ENCODE assay signal across 8 cellular contexts in genomic region chr3:32947466-32948238, GRCh38. TPM values are rescaled to one million over a fixed set of nuclear protein-coding genes. Genes with fewer than 3 reads are reported as not detected.
A peak's percentile ranks its signal among the peaks of the same experiment; 100 is the strongest.
DNase-seq lines count a peak whose midpoint lies in the region; ATAC-seq, FAIRE-seq and TF ChIP-seq lines count a peak whose summit lies in the region.

No MANE protein-coding gene starts in this region.

- H3K36me3 ChIP-seq in bronchial epithelial cell (ENCODE audit: control insufficient read depth, insufficient read depth, low read length) (no peaks in the 10 kb centered on the region), HepG2 (replicated peaks in 1 of 2; ENCODE audit: control insufficient read depth in 1 of 2, insufficient read depth in 2 of 2, low read length in 2 of 2) (no peaks in the 10 kb centered on the region)

- ATAC-seq in GM18517 (IDR thresholded peaks at IDR 0.05; ENCODE audit: unreplicated experiment) (peak; percentile 90), HG03064 (IDR thresholded peaks at IDR 0.05; ENCODE audit: low read depth, unreplicated experiment) (peak; percentile 79), WTC11 (peak; percentile 97), HepG2 (peak; percentile 92)

- TF ChIP-seq POLR2A in HepG2 (IDR thresholded peaks at IDR 0.05; ENCODE audit: insufficient read depth in 1 of 2, low read depth in 2 of 2, low read length in 2 of 2): no peak

- H3K27me3 Mint-ChIP-seq in WTC11 (ENCODE audit: low read depth): peaks cover 7% of the 10 kb centered on the region; the same call in 1 of the 2 replicates

- intact Hi-C loops in HepG2 (cut with micrococcal nuclease; ENCODE audit: unreplicated experiment): loop anchor here (1.0 to 10.0 kb wide), 4 partner anchors 57 to 425 kb away; no protein-coding TSS in a partner anchor

- H3K9me3 Mint-ChIP-seq in WTC11: no peaks in the 10 kb centered on the region

- no TSS peak for BruUV-seq in HepG2 (replicated peaks; lab: Mats Ljungman, UMichigan)

- H3K4me3 Mint-ChIP-seq in WTC11: no peak overlapping the region

- CTCF ChIA-PET in AG04450 (lab: Charles Lee) (interaction anchor here (0.6 to 8.3 kb wide), 19 partner anchors 10 to 839 kb away, joined by 3 to 181 read pairs (median 5); partner anchors contain the start of gene CRTAP), WTC11 (lab: Charles Lee) (interaction anchor here (0.7 to 4.6 kb wide), 19 partner anchors 10 to 839 kb away, joined by 3 to 36 read pairs (median 4); no protein-coding TSS in a partner anchor), HepG2 (lab: Yijun Ruan, JAX; ENCODE audit: low intra/inter-chr PET ratio, low total read pairs) (interaction anchor here (1.0 to 4.6 kb wide), 4 partner anchors 82 to 185 kb away, joined by 3 to 38 read pairs (median 4); no protein-coding TSS in a partner anchor)

- H3K4me3 ChIP-seq in AG04450 (ENCODE audit: low read depth, low read length): no peak overlapping the region
- H3K4me3 ChIP-seq in bronchial epithelial cell (ENCODE audit: low read depth, low read length): no peak overlapping the region
- no peak overlapping the region for H3K4me3 ChIP-seq in HepG2 (replicated peaks in 1 of 3; ENCODE audit: insufficient read depth in 1 of 3, low read depth in 2 of 3, low read length in 3 of 3)

- H3K79me2 ChIP-seq in HepG2 (ENCODE audit: insufficient read depth, low read length): no peaks in the 10 kb centered on the region

- peaks cover 9% of the 10 kb centered on the region for H3K27me3 ChIP-seq in AG04450 (ENCODE audit: control insufficient read depth, insufficient read depth, low read length)
- H3K27me3 ChIP-seq in bronchial epithelial cell (ENCODE audit: control insufficient read depth, insufficient read depth, low read length): no peaks in the 10 kb centered on the region
- no peaks in the 10 kb centered on the region for H3K27me3 ChIP-seq in HepG2 (ENCODE audit: control insufficient read depth in 1 of 2, insufficient read depth in 2 of 2, low read length in 2 of 2)

- no peaks in the 10 kb centered on the region for H3K4me1 Mint-ChIP-seq in WTC11

- no peak overlapping the region for H3K9ac ChIP-seq in HepG2 (ENCODE audit: insufficient read depth, low read depth, low read length)

- POLR2A ChIA-PET in AG04450 (lab: Yijun Ruan, JAX): no interaction called here
- POLR2A ChIA-PET in WTC11 (lab: Charles Lee): interaction anchor here (0.5 kb wide), 1 partner anchor 438 kb away, joined by 6 read pairs; no protein-coding TSS in a partner anchor
- POLR2A ChIA-PET in HepG2 (lab: Yijun Ruan, JAX): interaction anchor here (1.0 to 1.5 kb wide), 2 partner anchors 110 to 150 kb away, joined by 3 to 6 read pairs; partner anchors contain the start of genes GLB1 and TMPPE

- H3K27ac ChIP-seq in AG04450 (ENCODE audit: low read depth, low read length) (no peak overlapping the region), HepG2 (ENCODE audit: extremely low read length, insufficient read depth, low read length) (no peak overlapping the region)

- H3K27ac Mint-ChIP-seq in WTC11: no peak overlapping the region

- H2AFZ ChIP-seq in HepG2 (ENCODE audit: low read length): no peak overlapping the region

- no peaks in the 10 kb centered on the region for H3K36me3 Mint-ChIP-seq in WTC11

- H3K4me1 ChIP-seq in HepG2 (ENCODE audit: insufficient read depth, low read length): peaks cover 14% of the 10 kb centered on the region; the same call in 1 of the 2 replicates

- TF ChIP-seq RAD21 in HepG2 (CRISPR knock-in tag; IDR thresholded peaks at IDR 0.05): peak; percentile 94

- 29% methylated on average over 7 of the region's 9 CpGs for WGBS in HepG2 (ENCODE audit: low lambda C conversion rate)

- peak; percentile 96 for FAIRE-seq in bronchial epithelial cell (lab: Jason Lieb, UNC)
- peak; percentile 91 for FAIRE-seq in HepG2 (lab: Jason Lieb, UNC)

- in situ Hi-C loops in HepG2 (cut with HindIII; ENCODE audit: extremely low pct_ligation_motif_present, low pct_unique_long_range_greater_than_20kb): no loop called here

- TF ChIP-seq EP300 in HepG2 (IDR thresholded peaks at IDR 0.05; ENCODE audit: low read depth in 2 of 2, low read length in 2 of 2): no peak
- no peak for TF ChIP-seq EP300 in HepG2 (CRISPR knock-in tag; IDR thresholded peaks at IDR 0.05; ENCODE audit: borderline replicate concordance)

- H4K20me1 ChIP-seq in HepG2 (ENCODE audit: insufficient read depth, low read length): no peaks in the 10 kb centered on the region

- DNase-seq in AG04450 (ENCODE audit: low read depth, low spot score) (peak; percentile 51), NCI-H226 (peak; percentile 56), WTC11 (ENCODE audit: low spot score) (peak; percentile 95), bronchial epithelial cell (ENCODE audit: low read depth) (peak; percentile 80), HepG2 (ENCODE audit: low spot score) (peak; percentile 83)
- peak; percentile 89 to 95 (median 95) for DNase-seq in stimulated activated CD4-positive, alpha-beta T cell treated with anti-CD3 and anti-CD28 coated beads, TNF-alpha, amount 100 ng/mL, for 24 hours (ENCODE audit: low read depth in 3 of 3)

- peak overlapping the region; percentile 8; the same call in 1 of the 2 replicates for H3K4me2 ChIP-seq in HepG2 (ENCODE audit: low read depth, low read length)

- TF ChIP-seq CTCF in AG04450 (IDR thresholded peaks at IDR 0.05; ENCODE audit: low read depth, low read length) (peak; percentile 84), WTC11 (IDR thresholded peaks at IDR 0.05) (peak; percentile 89), bronchial epithelial cell (IDR thresholded peaks at IDR 0.05; ENCODE audit: insufficient read depth, low read length, severe bottlenecking) (peak; percentile 87), HepG2 (CRISPR knock-in tag; IDR thresholded peaks at IDR 0.05) (peak; percentile 97)

- H3K9me3 ChIP-seq in AG04450 (ENCODE audit: control insufficient read depth, insufficient read depth, low read length): no peaks in the 10 kb centered on the region
- no peaks in the 10 kb centered on the region for H3K9me3 ChIP-seq in HepG2 (ENCODE audit: low read length)

TF ChIP-seq in WTC11, 78 proteins besides CTCF, POLR2A, EP300 and RAD21 (continues in another document):
- TF ChIP-seq ZNF396 (CRISPR knock-in tag; IDR thresholded peaks at IDR 0.05; ENCODE audit: borderline replicate concordance): no peak
- TF ChIP-seq TEAD1 (CRISPR knock-in tag; IDR thresholded peaks at IDR 0.05): 0 out of 2 replicates have a peak, but pooled peaks have one; percentile 41
- no peak for TF ChIP-seq ETV6 (CRISPR knock-in tag; IDR thresholded peaks at IDR 0.05)
- TF ChIP-seq GABPB1 (CRISPR knock-in tag; IDR thresholded peaks at IDR 0.05): peak; percentile 20; the same call in 1 of the 2 replicates
- TF ChIP-seq, protein P1, sequence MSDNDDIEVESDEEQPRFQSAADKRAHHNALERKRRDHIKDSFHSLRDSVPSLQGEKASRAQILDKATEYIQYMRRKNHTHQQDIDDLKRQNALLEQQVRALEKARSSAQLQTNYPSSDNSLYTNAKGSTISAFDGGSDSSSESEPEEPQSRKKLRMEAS (CRISPR knock-in tag; IDR thresholded peaks at IDR 0.05): peak; percentile 57
- TF ChIP-seq ESRRA (CRISPR knock-in tag; IDR thresholded peaks at IDR 0.05; ENCODE audit: borderline replicate concordance): peak; percentile 87; the same call in 1 of the 2 replicates
- TF ChIP-seq ZNF317 (CRISPR knock-in tag; IDR thresholded peaks at IDR 0.05; ENCODE audit: borderline replicate concordance, low read depth): no peak

TF ChIP-seq in HepG2, 621 proteins besides CTCF, POLR2A, EP300 and RAD21 (continues in another document):
- peak; percentile 73 for TF ChIP-seq TEAD3 (CRISPR knock-in tag; optimal IDR thresholded peaks at IDR 0.05; ENCODE audit: borderline replicate concordance)
- TF ChIP-seq, protein P2, sequence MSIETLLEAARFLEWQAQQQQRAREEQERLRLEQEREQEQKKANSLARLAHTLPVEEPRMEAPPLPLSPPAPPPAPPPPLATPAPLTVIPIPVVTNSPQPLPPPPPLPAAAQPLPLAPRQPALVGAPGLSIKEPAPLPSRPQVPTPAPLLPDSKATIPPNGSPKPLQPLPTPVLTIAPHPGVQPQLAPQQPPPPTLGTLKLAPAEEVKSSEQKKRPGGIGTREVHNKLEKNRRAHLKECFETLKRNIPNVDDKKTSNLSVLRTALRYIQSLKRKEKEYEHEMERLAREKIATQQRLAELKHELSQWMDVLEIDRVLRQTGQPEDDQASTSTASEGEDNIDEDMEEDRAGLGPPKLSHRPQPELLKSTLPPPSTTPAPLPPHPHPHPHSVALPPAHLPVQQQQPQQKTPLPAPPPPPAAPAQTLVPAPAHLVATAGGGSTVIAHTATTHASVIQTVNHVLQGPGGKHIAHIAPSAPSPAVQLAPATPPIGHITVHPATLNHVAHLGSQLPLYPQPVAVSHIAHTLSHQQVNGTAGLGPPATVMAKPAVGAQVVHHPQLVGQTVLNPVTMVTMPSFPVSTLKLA (IDR thresholded peaks at IDR 0.05): peak; percentile 8; the same call in 1 of the 2 replicates

RNA-seq across cellular contexts. Expression of gene CCR4, which starts 3.8 kb away (rescaled TPM):
- polyA plus RNA-seq in AG04450 (2011; rRNA removed): not detected in 2 replicates
- polyA minus RNA-seq in AG04450 (2011; rRNA and poly(A)+ RNA removed): not detected in 2 replicates
- total RNA-seq in WTC11 (2021): 0.11 to 0.22 TPM (median 0.11 TPM) in 3 replicates
- total RNA-seq in bronchial epithelial cell: not detected in 2 replicates
- 0.04 and 0.06 TPM in 2 replicates for total RNA-seq in HepG2 (2016; rRNA removed; fragmentation: Illumina TruSeq; extraction: Trizol)
- total RNA-seq in HepG2 (2016; cell fraction: cytosol; rRNA removed; fragmentation: Illumina TruSeq; extraction: Trizol; ENCODE audit: low read depth): not detected in 2 replicates
- total RNA-seq in HepG2 (2016; cell fraction: insoluble cytoplasmic fraction; rRNA removed; fragmentation: Illumina TruSeq; extraction: Trizol): 0.06 and 0.11 TPM in 2 replicates
- not detected in 2 replicates for total RNA-seq in HepG2 (2016; cell fraction: membrane; rRNA removed; fragmentation: Illumina TruSeq; extraction: Trizol)
- 0.16 TPM in 1 of 2 replicates, not detected in the other for total RNA-seq in HepG2 (2016; cell fraction: nucleus; rRNA removed; fragmentation: Illumina TruSeq; extraction: Trizol)
- 0.05 TPM in 2 replicates for polyA plus RNA-seq in HepG2 (2011; rRNA removed)
- polyA plus RNA-seq in HepG2 (2011; cell fraction: cytosol; rRNA removed): 0.01 TPM in 1 of 2 replicates, not detected in the other
- 0.05 and 0.06 TPM in 2 replicates for polyA plus RNA-seq in HepG2 (2011; cell fraction: nucleus; rRNA removed)
- polyA plus RNA-seq in HepG2 (2012): not detected in 2 replicates
- polyA plus RNA-seq in HepG2 (2016; cell fraction: cytosol; fragmentation: Illumina TruSeq; extraction: Trizol; ENCODE audit: low read depth): not detected in 2 replicates
- not detected in 2 replicates for polyA plus RNA-seq in HepG2 (2016; cell fraction: insoluble cytoplasmic fraction; fragmentation: Illumina TruSeq; extraction: Trizol; ENCODE audit: low read depth)
- polyA plus RNA-seq in HepG2 (2016; cell fraction: membrane; fragmentation: Illumina TruSeq; extraction: Trizol; ENCODE audit: low read depth): not detected in 2 replicates
- polyA plus RNA-seq in HepG2 (2016; cell fraction: nucleus; fragmentation: Illumina TruSeq; extraction: Trizol; ENCODE audit: insufficient read depth, low read depth): 0.24 and 0.29 TPM in 2 replicates
- polyA minus RNA-seq in HepG2 (2011; rRNA and poly(A)+ RNA removed; ENCODE audit: low replicate concordance): 0.05 and 0.16 TPM in 2 replicates
- polyA minus RNA-seq in HepG2 (2011; cell fraction: cytosol; rRNA and poly(A)+ RNA removed): not detected in 2 replicates
- 0.37 TPM in 1 of 2 replicates, not detected in the other for polyA minus RNA-seq in HepG2 (2011; cell fraction: nucleus; rRNA and poly(A)+ RNA removed)
